1 cellular context compared by ENCODE assay signal in genomic region chr6:41602864-41603608, GRCh38.
TF ChIP-seq lines count a peak whose summit lies in the region.

No MANE protein-coding gene starts in this region.

TF ChIP-seq in HepG2, 621 proteins besides CTCF, POLR2A, EP300 and RAD21 (continued from another document and continues in another):
- TF ChIP-seq FOXP4 (CRISPR knock-in tag; IDR thresholded peaks at IDR 0.05) (peak; percentile 31; the same call in 1 of the 2 replicates), REL (CRISPR knock-in tag; conservative IDR thresholded peaks at IDR 0.05) (no peak), SKI (IDR thresholded peaks at IDR 0.05; ENCODE audit: partially characterized antibody) (no peak), HOXA3 (CRISPR knock-in tag; IDR thresholded peaks at IDR 0.05) (peak; percentile 25; the same call in 1 of the 2 replicates), KMT2B (CRISPR knock-in tag; IDR thresholded peaks at IDR 0.05) (0 out of 2 replicates have a peak, but pooled peaks have one; percentile 26), ZNF20 (CRISPR knock-in tag; IDR thresholded peaks at IDR 0.05) (no peak), BCL6 (CRISPR knock-in tag; IDR thresholded peaks at IDR 0.05) (peak; percentile 17; the same call in 1 of the 2 replicates), NAIF1 (CRISPR knock-in tag; IDR thresholded peaks at IDR 0.05; ENCODE audit: borderline replicate concordance) (0 out of 2 replicates have a peak, but pooled peaks have one; percentile 43), THAP8 (CRISPR knock-in tag; IDR thresholded peaks at IDR 0.05; ENCODE audit: borderline replicate concordance) (no peak), ARHGAP35 (CRISPR knock-in tag; IDR thresholded peaks at IDR 0.05; ENCODE audit: borderline replicate concordance) (0 out of 2 replicates have a peak, but pooled peaks have one; percentile 20), ZNF710 (CRISPR knock-in tag; IDR thresholded peaks at IDR 0.05; ENCODE audit: borderline replicate concordance) (no peak), ASH2L (IDR thresholded peaks at IDR 0.05; ENCODE audit: insufficient read length, low read depth, low read length) (peak; percentile 54), IRF2 (CRISPR knock-in tag; IDR thresholded peaks at IDR 0.05) (peak; percentile 42; the same call in 1 of the 2 replicates), ELF1 (CRISPR knock-in tag; IDR thresholded peaks at IDR 0.05) (peak; percentile 39; the same call in 1 of the 2 replicates), SOX5 (CRISPR knock-in tag; IDR thresholded peaks at IDR 0.05; ENCODE audit: borderline replicate concordance) (peak; percentile 52; the same call in 1 of the 2 replicates), ZBTB33 (CRISPR knock-in tag; IDR thresholded peaks at IDR 0.05) (peak; percentile 40; the same call in 1 of the 2 replicates), RBM39 (IDR thresholded peaks at IDR 0.05; ENCODE audit: low read depth, low read length, poor library complexity, severe bottlenecking) (peak; percentile 60), FOSL2 (CRISPR knock-in tag; IDR thresholded peaks at IDR 0.05) (peak; percentile 22; the same call in 1 of the 2 replicates), MIXL1 (CRISPR knock-in tag; IDR thresholded peaks at IDR 0.05) (0 out of 2 replicates have a peak, but pooled peaks have one; percentile 28), ZNF143 (CRISPR knock-in tag; IDR thresholded peaks at IDR 0.05) (peak; percentile 37; the same call in 1 of the 2 replicates), FOXC1 (CRISPR knock-in tag; IDR thresholded peaks at IDR 0.05; ENCODE audit: borderline replicate concordance) (no peak), PAXIP1 (CRISPR knock-in tag; conservative IDR thresholded peaks at IDR 0.05) (0 out of 2 replicates have a peak, but pooled peaks have one; percentile 18), ZNF629 (CRISPR knock-in tag; conservative IDR thresholded peaks at IDR 0.05) (peak; percentile 96), ZNF17 (CRISPR knock-in tag; IDR thresholded peaks at IDR 0.05) (peak; percentile 36; the same call in 1 of the 2 replicates), THAP9 (CRISPR knock-in tag; IDR thresholded peaks at IDR 0.05; ENCODE audit: borderline replicate concordance) (0 out of 2 replicates have a peak, but pooled peaks have one; percentile 36), SOX13 (IDR thresholded peaks at IDR 0.05) (no peak), SOX13 (CRISPR knock-in tag; conservative IDR thresholded peaks at IDR 0.05 in 1 of 2, IDR thresholded peaks at IDR 0.05 in 1 of 2) (0 out of 4 replicates have a peak, but pooled peaks of 1 of the 2 experiments have one; percentile 18), GABPA (IDR thresholded peaks at IDR 0.05; ENCODE audit: low read depth, low read length) (no peak), GABPA (CRISPR knock-in tag; IDR thresholded peaks at IDR 0.05; ENCODE audit: low read depth) (peak; percentile 44; the same call in 1 of the 2 replicates), ZNF619 (CRISPR knock-in tag; IDR thresholded peaks at IDR 0.05) (0 out of 2 replicates have a peak, but pooled peaks have one; percentile 53), FOXK1 (CRISPR knock-in tag; IDR thresholded peaks at IDR 0.05; ENCODE audit: borderline replicate concordance, low read depth) (no peak), TAF1 (CRISPR knock-in tag; IDR thresholded peaks at IDR 0.05) (peak; percentile 7; the same call in 1 of the 2 replicates), GATAD2A (CRISPR knock-in tag; IDR thresholded peaks at IDR 0.05) (peak; percentile 36; the same call in 1 of the 2 replicates), ZNF615 (CRISPR knock-in tag; IDR thresholded peaks at IDR 0.05; ENCODE audit: borderline replicate concordance) (0 out of 2 replicates have a peak, but pooled peaks have one; percentile 60), NONO (IDR thresholded peaks at IDR 0.05) (no peak), NONO (CRISPR knock-in tag; conservative IDR thresholded peaks at IDR 0.05) (0 out of 2 replicates have a peak, but pooled peaks have one; percentile 38), ZNF34 (CRISPR knock-in tag; IDR thresholded peaks at IDR 0.05; ENCODE audit: borderline replicate concordance) (peak; percentile 81; the same call in 1 of the 2 replicates), ZNF740 (CRISPR knock-in tag; IDR thresholded peaks at IDR 0.05) (peak; percentile 81; the same call in 1 of the 2 replicates), PATZ1 (CRISPR knock-in tag; IDR thresholded peaks at IDR 0.05) (peak; percentile 60), XRCC5 (optimal IDR thresholded peaks at IDR 0.05; ENCODE audit: low read length) (peak; percentile 91), SP5 (CRISPR knock-in tag; IDR thresholded peaks at IDR 0.05; ENCODE audit: borderline replicate concordance, low read depth) (0 out of 2 replicates have a peak, but pooled peaks have one; percentile 9), ZNF556 (CRISPR knock-in tag; IDR thresholded peaks at IDR 0.05; ENCODE audit: borderline replicate concordance) (peak; percentile 71; the same call in 1 of the 2 replicates), MNT (IDR thresholded peaks at IDR 0.05) (no peak), ZMYM3 (CRISPR knock-in tag; IDR thresholded peaks at IDR 0.05) (peak; percentile 73)
